In genomic region chr1:22340873-22341272, GRCh38 we compare ENCODE assay signal across 2 cellular contexts.
TF ChIP-seq lines count a peak whose summit lies in the region.

No MANE protein-coding gene starts in this region.

TF ChIP-seq in K562, 482 proteins besides CTCF, POLR2A, EP300 and RAD21 (continued from another document):
- TF ChIP-seq ETV6 (IDR thresholded peaks at IDR 0.05; ENCODE audit: borderline replicate concordance in 1 of 2, low read depth in 2 of 2, low read length in 1 of 2) (no peak), ETV6 (CRISPR knock-in tag; IDR thresholded peaks at IDR 0.05; ENCODE audit: borderline replicate concordance) (no peak), TGIF2 (CRISPR knock-in tag; IDR thresholded peaks at IDR 0.05) (no peak), TOE1 (IDR thresholded peaks at IDR 0.05; ENCODE audit: borderline replicate concordance) (no peak), TOE1 (CRISPR knock-in tag; IDR thresholded peaks at IDR 0.05; ENCODE audit: borderline replicate concordance, low read depth) (no peak), ELF2 (CRISPR knock-in tag; IDR thresholded peaks at IDR 0.05) (no peak), PYGO2 (tag; IDR thresholded peaks at IDR 0.05) (no peak), ZNF143 (CRISPR knock-in tag; IDR thresholded peaks at IDR 0.05) (no peak), PHTF2 (CRISPR knock-in tag; IDR thresholded peaks at IDR 0.05) (no peak), ZZZ3 (IDR thresholded peaks at IDR 0.05) (no peak), RERE (CRISPR knock-in tag; IDR thresholded peaks at IDR 0.05; ENCODE audit: borderline replicate concordance) (no peak), CBX3 (IDR thresholded peaks at IDR 0.05; ENCODE audit: borderline replicate concordance in 1 of 2, low read length in 2 of 2) (no peak), ZNF592 (IDR thresholded peaks at IDR 0.05) (no peak), POLR2H (tag; IDR thresholded peaks at IDR 0.05; ENCODE audit: low read depth) (no peak), FOXP1 (CRISPR knock-in tag; IDR thresholded peaks at IDR 0.05) (no peak), KAT8 (IDR thresholded peaks at IDR 0.05; ENCODE audit: low read depth) (no peak), JUN (IDR thresholded peaks at IDR 0.05; ENCODE audit: borderline replicate concordance, low read depth, low read length) (no peak), JUN (CRISPR knock-in tag; IDR thresholded peaks at IDR 0.05; ENCODE audit: borderline replicate concordance) (no peak)
TF ChIP-seq in K562: peak in this region for 0.

TF ChIP-seq in neural cell, 6 proteins besides CTCF, POLR2A, EP300 and RAD21 (continued from another document):
- TF ChIP-seq, protein P1, sequence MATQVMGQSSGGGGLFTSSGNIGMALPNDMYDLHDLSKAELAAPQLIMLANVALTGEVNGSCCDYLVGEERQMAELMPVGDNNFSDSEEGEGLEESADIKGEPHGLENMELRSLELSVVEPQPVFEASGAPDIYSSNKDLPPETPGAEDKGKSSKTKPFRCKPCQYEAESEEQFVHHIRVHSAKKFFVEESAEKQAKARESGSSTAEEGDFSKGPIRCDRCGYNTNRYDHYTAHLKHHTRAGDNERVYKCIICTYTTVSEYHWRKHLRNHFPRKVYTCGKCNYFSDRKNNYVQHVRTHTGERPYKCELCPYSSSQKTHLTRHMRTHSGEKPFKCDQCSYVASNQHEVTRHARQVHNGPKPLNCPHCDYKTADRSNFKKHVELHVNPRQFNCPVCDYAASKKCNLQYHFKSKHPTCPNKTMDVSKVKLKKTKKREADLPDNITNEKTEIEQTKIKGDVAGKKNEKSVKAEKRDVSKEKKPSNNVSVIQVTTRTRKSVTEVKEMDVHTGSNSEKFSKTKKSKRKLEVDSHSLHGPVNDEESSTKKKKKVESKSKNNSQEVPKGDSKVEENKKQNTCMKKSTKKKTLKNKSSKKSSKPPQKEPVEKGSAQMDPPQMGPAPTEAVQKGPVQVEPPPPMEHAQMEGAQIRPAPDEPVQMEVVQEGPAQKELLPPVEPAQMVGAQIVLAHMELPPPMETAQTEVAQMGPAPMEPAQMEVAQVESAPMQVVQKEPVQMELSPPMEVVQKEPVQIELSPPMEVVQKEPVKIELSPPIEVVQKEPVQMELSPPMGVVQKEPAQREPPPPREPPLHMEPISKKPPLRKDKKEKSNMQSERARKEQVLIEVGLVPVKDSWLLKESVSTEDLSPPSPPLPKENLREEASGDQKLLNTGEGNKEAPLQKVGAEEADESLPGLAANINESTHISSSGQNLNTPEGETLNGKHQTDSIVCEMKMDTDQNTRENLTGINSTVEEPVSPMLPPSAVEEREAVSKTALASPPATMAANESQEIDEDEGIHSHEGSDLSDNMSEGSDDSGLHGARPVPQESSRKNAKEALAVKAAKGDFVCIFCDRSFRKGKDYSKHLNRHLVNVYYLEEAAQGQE (IDR thresholded peaks at IDR 0.05; ENCODE audit: borderline replicate concordance) = no peak
- TF ChIP-seq MXI1 (conservative IDR thresholded peaks at IDR 0.05; ENCODE audit: poor library complexity, severe bottlenecking) = no peak
- no peak for TF ChIP-seq SMC3 (conservative IDR thresholded peaks at IDR 0.05; ENCODE audit: poor library complexity)
- TF ChIP-seq POLR2AphosphoS5 (IDR thresholded peaks at IDR 0.05) = no peak
